ENCODE assay signal across 14 cellular contexts in the genomic region with DNA sequence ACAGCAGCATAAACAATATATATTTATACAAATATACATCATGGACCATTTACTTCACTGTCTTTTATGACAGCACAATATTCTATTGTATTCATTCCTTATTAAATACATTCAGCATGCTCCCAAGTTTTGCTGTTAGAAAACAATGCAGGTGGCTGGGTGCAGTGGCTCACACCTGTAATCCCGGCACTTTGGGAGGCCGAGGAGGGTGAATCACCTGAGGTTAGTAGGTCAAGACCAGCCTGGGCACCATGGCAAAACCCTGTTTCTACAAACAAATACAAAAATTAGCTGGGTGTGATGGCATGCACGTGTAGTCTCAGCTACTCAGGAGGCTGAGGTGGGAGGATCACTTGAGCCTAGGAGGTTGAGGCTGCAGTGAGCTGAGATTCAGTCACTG. TPM values are rescaled to one million over a fixed set of nuclear protein-coding genes. Genes with fewer than 3 reads are reported as not detected.
DNase-seq lines count a peak whose midpoint lies in the region; ATAC-seq, FAIRE-seq and TF ChIP-seq lines count a peak whose summit lies in the region.
"Had no signal": no experiment of that assay in that cellular context is flagged by ENCODE, and none has a peak within 500 bp of the region (broad histone marks: within the 10 kb centered on the region; RNA-seq: fewer than 3 reads in every experiment).

No MANE protein-coding gene starts in this region.

- H3K27ac ChIP-seq in A549: peak overlapping the region; percentile 45 to 80; a peak in 5 of 6 replicates
- H3K27ac ChIP-seq in PC-9: peak overlapping the region; percentile 71
- H3K27ac ChIP-seq in esophagus (ENCODE audit: low read depth in 2 of 2, low read length in 1 of 2): peak overlapping the region; percentile 57 to 80
- peak overlapping the region in 1 of 2 donors; percentile 18 for H3K27ac ChIP-seq in left lung
- no peak overlapping the region for H3K27ac ChIP-seq in SJCRH30
- H3K27ac ChIP-seq: C4-2B had no signal

- no TSS peak for BruUV-seq in PC-9 (replicated peaks; lab: Mats Ljungman, UMichigan)

- peaks cover 4 to 91% (median 20%) of the 10 kb centered on the region in 3 donors for H3K36me3 Mint-ChIP-seq in naive thymus-derived CD8-positive, alpha-beta T cell

- no peak overlapping the region for H2AFZ ChIP-seq in PC-9

- 15% methylated on average over 3 of the region's 3 CpGs for WGBS in A549 (ENCODE audit: missing lambda C conversion rate)
- 62 to 66% methylated on average over 3 of the region's 3 CpGs for WGBS in esophagus, 2 donors

- peaks cover 39% of the 10 kb centered on the region for H3K4me1 ChIP-seq in A549
- peaks cover 50% of the 10 kb centered on the region for H3K4me1 ChIP-seq in PC-9 (replicated peaks; ENCODE audit: insufficient read depth)
- peaks cover 0 to 3% of the 10 kb centered on the region in 2 donors for H3K4me1 ChIP-seq in esophagus (ENCODE audit: control insufficient read depth in 2 of 2, insufficient read depth in 2 of 2, low read length in 1 of 2)
- H3K4me1 ChIP-seq in left lung: peaks cover 6 to 8% of the 10 kb centered on the region in 2 donors
- H3K4me1 ChIP-seq in SJCRH30: no peaks in the 10 kb centered on the region

- FAIRE-seq in A549 (lab: Jason Lieb, UNC): no peak

- no peaks in the 10 kb centered on the region for H3K9me2 ChIP-seq in PC-9 (ENCODE audit: insufficient read depth)

- H3K4me3 ChIP-seq in A549 (no peak overlapping the region), PC-9 (no peak overlapping the region), esophagus (ENCODE audit: low read depth in 1 of 2, low read length in 2 of 2) (no peak overlapping the region), left lung (no peak overlapping the region), SJCRH30 (no peak overlapping the region)

- no peak for TF ChIP-seq CTCF in A549 (IDR thresholded peaks at IDR 0.05)
- TF ChIP-seq CTCF in PC-9 (conservative IDR thresholded peaks at IDR 0.05): no peak
- TF ChIP-seq CTCF in left lung (IDR thresholded peaks at IDR 0.05): no peak

- CTCF ChIA-PET in A549 (lab: Yijun Ruan, JAX) (interaction anchor here (0.6 to 1.5 kb wide), 3 partner anchors 16 to 156 kb away, joined by 3 to 6 read pairs (median 3); no protein-coding TSS in a partner anchor), PC-9 (lab: Charles Lee) (no interaction called here)

- H3F3A ChIP-seq in PC-9 (ENCODE audit: insufficient read depth, low read depth): peaks cover 40% of the 10 kb centered on the region

- H3K36me3 ChIP-seq in PC-9 (ENCODE audit: low read depth) (peaks cover 9% of the 10 kb centered on the region; the same call in 1 of the 2 replicates), esophagus (ENCODE audit: control insufficient read depth in 2 of 2, insufficient read depth in 2 of 2, low read length in 1 of 2) (peaks cover 10 to 23% of the 10 kb centered on the region in 2 donors), left lung (peaks cover 0 to 100% of the 10 kb centered on the region in 2 donors), SJCRH30 (no peaks in the 10 kb centered on the region)

- no peaks in the 10 kb centered on the region for H3K9me3 Mint-ChIP-seq in naive thymus-derived CD8-positive, alpha-beta T cell
- H3K9me3 Mint-ChIP-seq: HFFc6, IgD-negative memory B cell had no signal

- TF ChIP-seq EP300 in A549 (IDR thresholded peaks at IDR 0.05): no peak

- no peak for ATAC-seq in A549
- peak; percentile 5 for ATAC-seq in left lung
- no peak for ATAC-seq in HG03439 (IDR thresholded peaks at IDR 0.05; ENCODE audit: unreplicated experiment)
- no peak for ATAC-seq in naive thymus-derived CD8-positive, alpha-beta T cell
- ATAC-seq in HG03159 (IDR thresholded peaks at IDR 0.05; ENCODE audit: unreplicated experiment): no peak

- TF ChIP-seq POLR2A in A549 (IDR thresholded peaks at IDR 0.05; ENCODE audit: low read length): no peak

- no peak for TF ChIP-seq RAD21 in A549 (conservative IDR thresholded peaks at IDR 0.05 in 1 of 2, IDR thresholded peaks at IDR 0.05 in 1 of 2)

- H3K9me3 ChIP-seq in A549 (no peaks in the 10 kb centered on the region), PC-9 (ENCODE audit: insufficient read depth, low read depth) (no peaks in the 10 kb centered on the region), esophagus (ENCODE audit: control insufficient read depth in 2 of 2, insufficient read depth in 1 of 2, low read depth in 1 of 2, low read length in 1 of 2) (no peaks in the 10 kb centered on the region), left lung (no peaks in the 10 kb centered on the region), SJCRH30 (replicated peaks) (no peaks in the 10 kb centered on the region)

- intact Hi-C loops in PC-9 (cut with micrococcal nuclease; ENCODE audit: unreplicated experiment) (no loop called here), left lung (cut with DNase I) (no loop called here)

- no peaks in the 10 kb centered on the region for H3K27me3 Mint-ChIP-seq in naive thymus-derived CD8-positive, alpha-beta T cell
- H3K27me3 Mint-ChIP-seq: IgD-negative memory B cell had no signal

- H3K4me1 Mint-ChIP-seq in naive thymus-derived CD8-positive, alpha-beta T cell: peaks cover 0 to 7% (median 5%) of the 10 kb centered on the region in 4 donors

- no peaks in the 10 kb centered on the region for H3K27me3 ChIP-seq in PC-9 (ENCODE audit: insufficient read depth, low read depth)
- H3K27me3 ChIP-seq in esophagus (ENCODE audit: control insufficient read depth in 1 of 2, insufficient read depth in 2 of 2, low read length in 2 of 2): no peaks in the 10 kb centered on the region
- H3K27me3 ChIP-seq in left lung: no peaks in the 10 kb centered on the region
- no peaks in the 10 kb centered on the region for H3K27me3 ChIP-seq in SJCRH30

- DNase-seq in A549 (ENCODE audit: low read depth in 1 of 2, low spot score in 1 of 2) (peak in 1 of 2 experiments; percentile 23), PC-9 (peak; percentile 48 to 78), left lung (no peak), SJCRH30 (no peak)
- no peak for DNase-seq in naive thymus-derived CD8-positive, alpha-beta T cell
- DNase-seq: NCI-H1105 treated with DMSO at 0.1 percent for 48 hours, NCI-H187, RPMI8226 had no signal

- H3K4me3 Mint-ChIP-seq in naive thymus-derived CD8-positive, alpha-beta T cell: no peak overlapping the region
- H3K4me3 Mint-ChIP-seq: HFFc6, IgD-negative memory B cell had no signal

- peak overlapping the region in 1 of 10 donors; percentile 35 for H3K27ac Mint-ChIP-seq in naive thymus-derived CD8-positive, alpha-beta T cell
- H3K27ac Mint-ChIP-seq: HFFc6, IgD-negative memory B cell had no signal

- POLR2A ChIA-PET in A549 (lab: Yijun Ruan, JAX): no interaction called here
- POLR2A ChIA-PET in PC-9 (lab: Charles Lee; ENCODE audit: unreplicated experiment): interaction anchor here (0.7 kb wide), 1 partner anchor 281 kb away, joined by 6 read pairs; no protein-coding TSS in a partner anchor
- POLR2A ChIA-PET in naive thymus-derived CD8-positive, alpha-beta T cell (lab: Charles Lee): no interaction called here

- no peaks in the 10 kb centered on the region for H4K20me1 ChIP-seq in PC-9 (ENCODE audit: insufficient read depth)

- H3K4me2 ChIP-seq in A549 (peak overlapping the region; percentile 44), PC-9 (no peak overlapping the region)

- H3K79me2 ChIP-seq in PC-9 (ENCODE audit: low read depth): no peaks in the 10 kb centered on the region

TF ChIP-seq in A549, 52 proteins besides CTCF, POLR2A, EP300 and RAD21:
- TF ChIP-seq KDM1A (IDR thresholded peaks at IDR 0.05; ENCODE audit: low read depth): no peak
- TF ChIP-seq POLR2AphosphoS2 (conservative IDR thresholded peaks at IDR 0.05; ENCODE audit: low read length): no peak
- TF ChIP-seq SREBF2 (IDR thresholded peaks at IDR 0.05): no peak
- no peak for TF ChIP-seq RFX5 (IDR thresholded peaks at IDR 0.05)
TF ChIP-seq in A549: peak in this region for 0.

RNA-seq across cellular contexts. Expression of a gene that starts 39.0 kb away (rescaled TPM):
- polyA plus RNA-seq in A549 (2011; rRNA removed) (42.5 and 45.0 TPM in 2 replicates), A549 (2017; fragmentation: RNase III; extraction: RNeasy Plus Mini Kit Qiagen cat#74134 plus additional on column Dnase treatment) (56.9 to 69.2 TPM (median 61.4 TPM) in 3 replicates), esophagus (10 to 100 TPM; 19.9 to 27.3 TPM)
- 31.4 and 37.2 TPM in 2 replicates for polyA plus RNA-seq in A549 (2012; cell fraction: cytosol; rRNA removed)
- polyA plus RNA-seq in A549 (2012; cell fraction: nucleus; rRNA removed): 106 and 115 TPM in 2 replicates
- polyA minus RNA-seq in A549 (2011; rRNA and poly(A)+ RNA removed): 121 and 124 TPM in 2 replicates
- total RNA-seq in PC-9 (2021) (39.6 and 40.9 TPM in 2 replicates), left lung (100 to 1,000 TPM; 103 to 138 TPM)
- 10 to 100 TPM; 34.9 to 38.8 TPM for total RNA-seq in naive thymus-derived CD8-positive, alpha-beta T cell
- polyA plus RNA-seq in naive thymus-derived CD8-positive, alpha-beta T cell: 10 to 100 TPM in 2 of 3 donors, 1 to 10 TPM in 1; 5.0 to 15.5 (median 11.8) TPM
- total RNA-seq in SJCRH30 (2014; rRNA removed; shearing (Covaris generic)): 21.3 and 22.4 TPM in 2 replicates

RNA-seq across cellular contexts. Expression of a gene that starts 44.0 kb away (rescaled TPM):
- polyA plus RNA-seq in A549 (2011; rRNA removed): 17.5 and 28.5 TPM in 2 replicates
- 14.8 and 16.4 TPM in 2 replicates for polyA plus RNA-seq in A549 (2012; cell fraction: cytosol; rRNA removed)
- 21.0 and 22.8 TPM in 2 replicates for polyA plus RNA-seq in A549 (2012; cell fraction: nucleus; rRNA removed)
- 13.9 to 15.7 TPM (median 14.7 TPM) in 3 replicates for polyA plus RNA-seq in A549 (2017; fragmentation: RNase III; extraction: RNeasy Plus Mini Kit Qiagen cat#74134 plus additional on column Dnase treatment)
- polyA minus RNA-seq in A549 (2011; rRNA and poly(A)+ RNA removed): 12.7 and 13.5 TPM in 2 replicates
- 14.5 and 19.6 TPM in 2 replicates for total RNA-seq in PC-9 (2021)
- 10 to 100 TPM; 19.4 to 27.4 TPM for polyA plus RNA-seq in esophagus
- total RNA-seq in left lung: 10 to 100 TPM; 37.6 to 37.9 TPM
- total RNA-seq in naive thymus-derived CD8-positive, alpha-beta T cell: 10 to 100 TPM; 44.4 to 48.5 TPM
- 10 to 100 TPM; 24.6 to 28.3 (median 25.5) TPM for polyA plus RNA-seq in naive thymus-derived CD8-positive, alpha-beta T cell
- total RNA-seq in SJCRH30 (2014; rRNA removed; shearing (Covaris generic)): 18.6 and 18.8 TPM in 2 replicates

Comparison
In these comparisons a context has a peak if more than half of its experiments do, and no peak if none do; other contexts are left out.
1. DNase-seq: peak in PC-9 (2 of 2); none in left lung (0 of 2), naive thymus-derived CD8-positive, alpha-beta T cell (0 of 10) and SJCRH30 (0 of 2).